Comparison of ENCODE assay signal across 27 cellular contexts in genomic region chr4:172311682-172312081, GRCh38.
"Had no signal": no experiment of that assay in that cellular context is flagged by ENCODE, and none has a peak within 500 bp of the region (broad histone marks: within the 10 kb centered on the region; RNA-seq: fewer than 3 reads in every experiment).

No MANE protein-coding gene starts in this region.

- H3K36me3 ChIP-seq: colonic mucosa, esophagus muscularis mucosa, esophagus squamous epithelium, gastrocnemius medialis, gastroesophageal sphincter, heart left ventricle, heart right ventricle had no signal

- H3K9me3 ChIP-seq: colonic mucosa, esophagus squamous epithelium, gastrocnemius medialis, gastroesophageal sphincter had no signal

- H3K27ac ChIP-seq: colonic mucosa, coronary artery, dorsolateral prefrontal cortex, epithelial cell of prostate, esophagus muscularis mucosa, esophagus squamous epithelium, foreskin keratinocyte, gastrocnemius medialis, gastroesophageal sphincter, heart left ventricle, heart right ventricle had no signal

- H3K4me1 ChIP-seq: colonic mucosa, esophagus muscularis mucosa, esophagus squamous epithelium, foreskin keratinocyte, gastrocnemius medialis, gastroesophageal sphincter, heart left ventricle, heart right ventricle had no signal

- DNase-seq: colonic mucosa; cortex of kidney; dermis blood vessel endothelial cell; dorsolateral prefrontal cortex; effector CD4-positive, alpha-beta T cell; effector CD8-positive, alpha-beta T cell; effector memory CD4-positive, alpha-beta T cell; effector memory CD8-positive, alpha-beta T cell; endodermal cell; erythroblast; esophagus squamous epithelium; foreskin fibroblast; foreskin keratinocyte; foreskin melanocyte; gastrocnemius medialis; glutamatergic neuron; head of caudate nucleus; heart left ventricle; heart right ventricle had no signal

- H3K4me3 ChIP-seq: colonic mucosa, coronary artery, dorsolateral prefrontal cortex, esophagus muscularis mucosa, esophagus squamous epithelium, gastrocnemius medialis, gastroesophageal sphincter, heart left ventricle, heart right ventricle had no signal

- ATAC-seq: effector memory CD8-positive, alpha-beta T cell; esophagus mucosa; foreskin keratinocyte; gastrocnemius medialis; gastroesophageal sphincter; heart left ventricle; heart right ventricle had no signal

- H3K27me3 ChIP-seq: colonic mucosa, dorsolateral prefrontal cortex, esophagus muscularis mucosa, esophagus squamous epithelium, foreskin keratinocyte, gastrocnemius medialis, gastroesophageal sphincter, heart left ventricle, heart right ventricle had no signal

- FAIRE-seq: colon, endometrium, endothelial cell of umbilical vein had no signal
